1 cellular context compared by ENCODE assay signal in the genomic region with DNA sequence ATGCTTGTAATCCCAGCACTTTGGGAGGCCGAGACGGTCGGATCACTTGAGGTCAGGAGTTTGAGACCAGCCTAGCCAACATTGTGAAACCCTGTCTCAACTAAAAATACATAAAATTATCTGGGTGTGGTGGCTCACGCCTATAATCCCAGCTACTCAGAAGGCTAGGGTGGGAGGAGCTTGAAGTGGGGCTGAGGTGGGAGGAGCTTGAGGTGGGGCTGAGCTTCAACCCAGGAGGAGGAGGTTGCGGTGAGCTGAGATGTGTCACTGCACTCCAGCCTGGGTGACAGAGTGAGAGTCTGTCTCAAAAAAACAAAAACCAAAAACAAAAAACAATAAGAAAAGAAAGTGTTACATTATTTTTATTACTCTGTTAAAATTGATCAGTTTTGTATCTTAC.
TF ChIP-seq lines count a peak whose summit lies in the region.

No MANE protein-coding gene starts in this region.

TF ChIP-seq in GM12878, 131 proteins besides CTCF, POLR2A, EP300 and RAD21 (continued from another document):
- TF ChIP-seq, protein P1, sequence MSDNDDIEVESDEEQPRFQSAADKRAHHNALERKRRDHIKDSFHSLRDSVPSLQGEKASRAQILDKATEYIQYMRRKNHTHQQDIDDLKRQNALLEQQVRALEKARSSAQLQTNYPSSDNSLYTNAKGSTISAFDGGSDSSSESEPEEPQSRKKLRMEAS (IDR thresholded peaks at IDR 0.05; ENCODE audit: low read depth, low read length): no peak
- TF ChIP-seq KAT2A (conservative IDR thresholded peaks at IDR 0.05; ENCODE audit: control insufficient read depth, low read depth, low read length): no peak
- TF ChIP-seq RELA (IDR thresholded peaks at IDR 0.05; ENCODE audit: borderline replicate concordance, partially characterized antibody): no peak
- no peak for TF ChIP-seq ZSCAN29 (IDR thresholded peaks at IDR 0.05)
- no peak for TF ChIP-seq SREBF1 (IDR thresholded peaks at IDR 0.05; ENCODE audit: low read length)
- TF ChIP-seq, protein P2, sequence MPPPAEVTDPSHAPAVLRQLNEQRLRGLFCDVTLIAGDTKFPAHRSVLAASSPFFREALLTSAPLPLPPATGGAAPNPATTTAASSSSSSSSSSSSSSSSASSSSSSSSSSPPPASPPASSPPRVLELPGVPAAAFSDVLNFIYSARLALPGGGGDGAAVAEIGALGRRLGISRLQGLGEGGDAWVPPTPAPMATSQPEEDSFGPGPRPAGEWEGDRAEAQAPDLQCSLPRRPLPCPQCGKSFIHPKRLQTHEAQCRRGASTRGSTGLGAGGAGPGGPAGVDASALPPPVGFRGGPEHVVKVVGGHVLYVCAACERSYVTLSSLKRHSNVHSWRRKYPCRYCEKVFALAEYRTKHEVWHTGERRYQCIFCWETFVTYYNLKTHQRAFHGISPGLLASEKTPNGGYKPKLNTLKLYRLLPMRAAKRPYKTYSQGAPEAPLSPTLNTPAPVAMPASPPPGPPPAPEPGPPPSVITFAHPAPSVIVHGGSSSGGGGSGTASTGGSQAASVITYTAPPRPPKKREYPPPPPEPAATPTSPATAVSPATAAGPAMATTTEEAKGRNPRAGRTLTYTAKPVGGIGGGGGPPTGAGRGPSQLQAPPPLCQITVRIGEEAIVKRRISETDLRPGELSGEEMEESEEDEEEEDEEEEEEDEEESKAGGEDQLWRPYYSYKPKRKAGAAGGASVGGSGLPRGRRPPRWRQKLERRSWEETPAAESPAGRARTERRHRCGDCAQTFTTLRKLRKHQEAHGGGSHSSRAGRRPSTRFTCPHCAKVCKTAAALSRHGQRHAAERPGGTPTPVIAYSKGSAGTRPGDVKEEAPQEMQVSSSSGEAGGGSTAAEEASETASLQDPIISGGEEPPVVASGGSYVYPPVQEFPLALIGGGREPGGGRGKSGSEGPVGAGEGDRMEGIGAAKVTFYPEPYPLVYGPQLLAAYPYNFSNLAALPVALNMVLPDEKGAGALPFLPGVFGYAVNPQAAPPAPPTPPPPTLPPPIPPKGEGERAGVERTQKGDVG (CRISPR knock-in tag; IDR thresholded peaks at IDR 0.05): no peak
